Comparison of ENCODE assay signal across 8 cellular contexts in the genomic region with DNA sequence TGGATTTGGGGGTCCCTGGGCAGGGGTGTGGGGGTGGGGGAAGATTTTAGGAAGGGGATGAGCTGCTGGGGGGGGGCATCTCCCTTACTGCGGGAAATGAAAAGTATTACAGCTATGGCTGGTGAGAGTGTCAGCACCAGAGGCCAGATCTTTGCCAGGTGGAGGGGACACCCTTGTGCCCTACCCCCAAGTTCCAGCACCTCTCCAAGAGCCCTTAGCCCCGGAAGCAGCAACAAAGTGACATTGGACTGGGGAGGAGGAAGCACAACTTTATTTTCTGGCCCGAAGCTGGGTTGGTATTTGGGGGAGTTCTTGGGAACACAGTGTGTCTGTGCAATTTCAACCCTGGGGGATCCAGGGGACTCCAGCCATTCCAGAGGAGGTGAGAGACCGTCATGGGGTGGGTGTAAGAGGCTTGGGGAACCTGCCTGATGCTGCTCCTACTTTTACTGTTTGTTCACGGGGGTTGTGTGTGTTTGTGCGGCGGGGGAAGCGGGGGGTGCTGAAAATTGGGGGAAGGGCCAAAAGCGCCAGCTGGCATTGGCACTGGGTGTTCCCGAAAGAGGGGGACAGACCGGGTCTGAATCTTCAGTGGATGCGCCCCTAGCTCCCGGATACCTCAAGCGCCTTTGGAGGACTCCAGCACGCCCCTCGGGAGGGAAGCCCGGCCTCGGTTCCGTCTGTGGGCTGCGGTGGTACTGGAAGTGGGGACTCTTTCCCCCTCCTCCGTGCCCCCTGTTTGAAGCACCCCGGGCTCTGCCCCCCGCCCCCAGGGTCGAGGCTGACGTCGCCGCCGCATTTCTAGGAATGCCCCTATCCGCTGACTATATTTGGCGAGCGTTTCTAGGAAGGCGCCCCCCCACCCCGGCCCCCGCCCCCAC.
A peak's percentile ranks its signal among the peaks of the same experiment; 100 is the strongest.
DNase-seq lines count a peak whose midpoint lies in the region; ATAC-seq and TF ChIP-seq lines count a peak whose summit lies in the region.

No MANE protein-coding gene starts in this region.

- intact Hi-C loops in mammary epithelial cell (cut with micrococcal nuclease) (loop anchor here (1.0 to 5.0 kb wide), 4 partner anchors 143 to 299 kb away; no protein-coding TSS in a partner anchor), transverse colon (cut with DNase I; ENCODE audit: low total_unique reads) (loop anchor here (2.0 kb wide), 1 partner anchor 227 kb away; no protein-coding TSS in a partner anchor)

- H3K4me3 ChIP-seq in mammary epithelial cell (replicated peaks in 1 of 3; ENCODE audit: insufficient read depth in 1 of 3, low read depth in 2 of 3, low read length in 3 of 3) (peak overlapping the region; percentile 59 to 96 (median 77)), liver (ENCODE audit: low read depth in 1 of 3, low read length in 3 of 3) (peak overlapping the region; percentile 18 to 97 (median 69)), transverse colon (peak overlapping the region; percentile 53 to 86 (median 66))

- no peak for ATAC-seq in HG03457 (IDR thresholded peaks at IDR 0.05; ENCODE audit: unreplicated experiment)

- no peak for TF ChIP-seq EP300 in transverse colon (IDR thresholded peaks at IDR 0.05; ENCODE audit: low read depth)

- DNase-seq in activated CD4-positive, alpha-beta T cell treated with anti-CD3 and anti-CD28 coated beads for 4 hours = peak; percentile 59 to 64
- DNase-seq in activated CD4-positive, alpha-beta T cell treated with anti-CD3 and anti-CD28 coated beads, Interleukin-2, amount 50 U/mL, for 1 hour = no peak
- DNase-seq in NCI-H69 (lab: John Stamatoyannopoulos, UW) (peak; percentile 27), mammary epithelial cell (peak; percentile 49), transverse colon (peak; percentile 38), retina (no peak)

- H3K9ac ChIP-seq in mammary epithelial cell (ENCODE audit: insufficient read depth, low read length) = peak overlapping the region; percentile 57
- H3K9ac ChIP-seq in liver (ENCODE audit: low read depth in 1 of 2, low read length in 2 of 2) = peak overlapping the region in 1 of 2 donors; percentile 62

- H3K36me3 ChIP-seq in mammary epithelial cell (ENCODE audit: insufficient read depth, low read length) (no peaks in the 10 kb centered on the region), liver (ENCODE audit: control insufficient read depth in 4 of 4, insufficient read depth in 3 of 4, low read depth in 1 of 4, low read length in 3 of 4) (no peaks in the 10 kb centered on the region), transverse colon (no peaks in the 10 kb centered on the region)

- H3K79me2 ChIP-seq in mammary epithelial cell (ENCODE audit: insufficient read depth, low read length) = peaks cover 43% of the 10 kb centered on the region

- TF ChIP-seq CTCF in mammary epithelial cell (conservative IDR thresholded peaks at IDR 0.05 in 1 of 2, IDR thresholded peaks at IDR 0.05 in 1 of 2; ENCODE audit: extremely low read depth in 1 of 2, insufficient read depth in 1 of 2, low read depth in 1 of 2, low read length in 2 of 2) (no peak), liver (IDR thresholded peaks at IDR 0.05; ENCODE audit: low read depth, low read length, missing input control) (no peak), transverse colon (IDR thresholded peaks at IDR 0.05) (no peak)

- H3K9me3 ChIP-seq in mammary epithelial cell (replicated peaks; ENCODE audit: insufficient read depth, low read length) (no peaks in the 10 kb centered on the region), liver (ENCODE audit: control insufficient read depth in 4 of 4, low read length in 3 of 4) (no peaks in the 10 kb centered on the region), transverse colon (no peaks in the 10 kb centered on the region)

- no peak for TF ChIP-seq RAD21 in liver (IDR thresholded peaks at IDR 0.05)

- H3K27me3 ChIP-seq in mammary epithelial cell (ENCODE audit: insufficient read depth, low read length) (no peaks in the 10 kb centered on the region), liver (ENCODE audit: control insufficient read depth in 4 of 4, insufficient read depth in 4 of 4, low read length in 3 of 4) (no peaks in the 10 kb centered on the region), transverse colon (peaks cover 23% of the 10 kb centered on the region)

- dilution Hi-C loops in mammary epithelial cell (cut with HindIII; ENCODE audit: low sequenced_read_pairs) = loop anchor here (5.0 kb wide), 1 partner anchor 201 kb away; no protein-coding TSS in a partner anchor

- in situ Hi-C loops in mammary epithelial cell (cut with MboI; ENCODE audit: low sequenced_read_pairs in 2 of 2) = loop anchor here (5.0 kb wide), 1 partner anchor 226 kb away; no protein-coding TSS in a partner anchor
- in situ Hi-C loops in transverse colon (cut with MboI; ENCODE audit: low pct_ligation_motif_present in 1 of 4, low pct_unique_long_range_greater_than_20kb in 1 of 4, low sequenced_read_pairs in 3 of 4) = loop anchor here in 2 of 4 donors (10.0 kb wide), 1 partner anchor 223 kb away; no protein-coding TSS in a partner anchor

- H4K20me1 ChIP-seq in mammary epithelial cell (ENCODE audit: insufficient read depth, low read length) = no peaks in the 10 kb centered on the region

- peak overlapping the region; percentile 82 for H2AFZ ChIP-seq in mammary epithelial cell (ENCODE audit: low read depth, low read length)

- CTCF ChIA-PET in mammary epithelial cell (lab: Charles Lee; ENCODE audit: low non-redundant PET) = interaction anchor here (0.7 kb wide), 1 partner anchor 104 kb away, joined by 3 read pairs; no protein-coding TSS in a partner anchor

- no TSS peak for BruUV-seq in mammary epithelial cell (replicated peaks; lab: Mats Ljungman, UMichigan)

- WGBS in mammary epithelial cell (ENCODE audit: low coverage, missing lambda C conversion rate) = 7% methylated on average over 12 of the region's 34 CpGs
- WGBS in liver = 1% methylated on average over 34 of the region's 34 CpGs
- 1% methylated on average over 31 of the region's 34 CpGs; no CpG with 5 or more reads in 1 of the 2 donors for WGBS in transverse colon (ENCODE audit: low coverage in 1 of 2), 2 donors

- TF ChIP-seq POLR2A in transverse colon (IDR thresholded peaks at IDR 0.05) = no peak

- H3K4me1 ChIP-seq in mammary epithelial cell (ENCODE audit: insufficient read depth, low read length) (peaks cover 14% of the 10 kb centered on the region), liver (ENCODE audit: control insufficient read depth in 4 of 4, insufficient read depth in 4 of 4, low read length in 3 of 4) (peaks cover 0 to 29% (median 16%) of the 10 kb centered on the region in 4 donors), transverse colon (peaks cover 5 to 30% (median 12%) of the 10 kb centered on the region in 4 donors)

- peak overlapping the region; percentile 47 for H3K27ac ChIP-seq in mammary epithelial cell (ENCODE audit: insufficient read depth, low read depth, low read length)
- peak overlapping the region; percentile 74 to 78 for H3K27ac ChIP-seq in liver (ENCODE audit: low read depth in 1 of 2, low read length in 2 of 2)
- peak overlapping the region; percentile 76 to 89 (median 82) for H3K27ac ChIP-seq in transverse colon

- H3K4me2 ChIP-seq in mammary epithelial cell (ENCODE audit: insufficient read depth, low read depth, low read length) = peak overlapping the region; percentile 96

TF ChIP-seq in liver, 16 proteins besides CTCF, POLR2A, EP300 and RAD21:
- TF ChIP-seq YY1 (IDR thresholded peaks at IDR 0.05) (no peak), GABPA (IDR thresholded peaks at IDR 0.05 in 1 of 2, conservative IDR thresholded peaks at IDR 0.05 in 1 of 2) (no peak), NR2F2 (IDR thresholded peaks at IDR 0.05) (no peak), SP1 (IDR thresholded peaks at IDR 0.05) (no peak), FOXA1 (IDR thresholded peaks at IDR 0.05) (no peak), HNF4A (conservative IDR thresholded peaks at IDR 0.05) (no peak), TAF1 (conservative IDR thresholded peaks at IDR 0.05) (no peak), EGR1 (IDR thresholded peaks at IDR 0.05; ENCODE audit: low read depth in 2 of 2) (no peak)
- TF ChIP-seq, protein P1, sequence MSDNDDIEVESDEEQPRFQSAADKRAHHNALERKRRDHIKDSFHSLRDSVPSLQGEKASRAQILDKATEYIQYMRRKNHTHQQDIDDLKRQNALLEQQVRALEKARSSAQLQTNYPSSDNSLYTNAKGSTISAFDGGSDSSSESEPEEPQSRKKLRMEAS (IDR thresholded peaks at IDR 0.05) = no peak

Comparison
In these comparisons a context has a peak if more than half of its experiments do, and no peak if none do; other contexts are left out.
1. DNase-seq: peak in activated CD4-positive, alpha-beta T cell treated with anti-CD3 and anti-CD28 coated beads for 4 hours (2 of 2), NCI-H69 (single experiment), mammary epithelial cell (single experiment) and transverse colon (single experiment); none in activated CD4-positive, alpha-beta T cell treated with anti-CD3 and anti-CD28 coated beads, Interleukin-2, amount 50 U/mL, for 1 hour (single experiment) and retina (single experiment).
2. Peak in every context shown above with its lines, with median percentiles within 50 percentile points of each other: H3K27ac ChIP-seq and H3K4me3 ChIP-seq.